ENCODE assay signal across 2 cellular contexts in genomic region chr1:209672705-209673630, GRCh38.
A peak's percentile ranks its signal among the peaks of the same experiment; 100 is the strongest.
TF ChIP-seq lines count a peak whose summit lies in the region.

No MANE protein-coding gene starts in this region.

TF ChIP-seq in SK-N-SH, 30 proteins besides CTCF, POLR2A, EP300 and RAD21 (continued from another document):
- TF ChIP-seq IRF3 (IDR thresholded peaks at IDR 0.05; ENCODE audit: low read depth, low read length) (no peak), PBX3 (IDR thresholded peaks at IDR 0.05) (no peak; the same call in 1 of the 2 replicates), NFIC (IDR thresholded peaks at IDR 0.05; ENCODE audit: borderline replicate concordance) (no peak), SMC3 (IDR thresholded peaks at IDR 0.05; ENCODE audit: low read depth, low read length) (no peak), MEF2A (IDR thresholded peaks at IDR 0.05; ENCODE audit: borderline replicate concordance, low read depth) (no peak), YY1 (IDR thresholded peaks at IDR 0.05; ENCODE audit: low read depth) (no peak), ZBTB33 (IDR thresholded peaks at IDR 0.05; ENCODE audit: borderline replicate concordance, low read depth) (no peak), REST (IDR thresholded peaks at IDR 0.05; ENCODE audit: low read depth, low read length) (no peak), TAF1 (IDR thresholded peaks at IDR 0.05; ENCODE audit: borderline replicate concordance, low read depth, low read length) (no peak), EZH2phosphoT487 (IDR thresholded peaks at IDR 0.05; ENCODE audit: borderline replicate concordance, low read depth) (no peak), NRF1 (IDR thresholded peaks at IDR 0.05; ENCODE audit: low read depth, low read length) (no peak), TCF12 (IDR thresholded peaks at IDR 0.05) (peak; percentile 49; the same call in 1 of the 2 replicates), MXI1 (IDR thresholded peaks at IDR 0.05; ENCODE audit: low read depth, low read length) (no peak), TEAD4 (IDR thresholded peaks at IDR 0.05; ENCODE audit: borderline replicate concordance, insufficient read depth) (no peak), USF1 (IDR thresholded peaks at IDR 0.05; ENCODE audit: borderline replicate concordance, low read depth) (peak; percentile 68; the same call in 1 of the 2 replicates), USF2 (IDR thresholded peaks at IDR 0.05; ENCODE audit: borderline replicate concordance, low read depth, low read length) (no peak), RXRA (IDR thresholded peaks at IDR 0.05; ENCODE audit: borderline replicate concordance, low read depth) (no peak), SIN3A (IDR thresholded peaks at IDR 0.05; ENCODE audit: borderline replicate concordance, low read depth, low read length) (no peak), GATA2 (CRISPR knock-in tag; IDR thresholded peaks at IDR 0.05) (no peak)
TF ChIP-seq in SK-N-SH: peak in this region for 3.

TF ChIP-seq in SK-N-SH treated with all-trans-retinoic acid at 6 μM for 48 hours, 23 proteins besides CTCF, POLR2A, EP300 and RAD21 (continued from another document):
- TF ChIP-seq CSRNP3 (CRISPR knock-in tag; IDR thresholded peaks at IDR 0.05): no peak
- no peak for TF ChIP-seq ZFP30 (CRISPR knock-in tag; IDR thresholded peaks at IDR 0.05)
- no peak for TF ChIP-seq ZNF8 (CRISPR knock-in tag; IDR thresholded peaks at IDR 0.05)
- no peak for TF ChIP-seq RARB (CRISPR knock-in tag; IDR thresholded peaks at IDR 0.05)
- TF ChIP-seq TCF4 (CRISPR knock-in tag; IDR thresholded peaks at IDR 0.05; ENCODE audit: borderline replicate concordance): no peak
